In genomic region chr2:237692601-237693079, GRCh38 we compare ENCODE assay signal across 8 cellular contexts.
DNase-seq lines count a peak whose midpoint lies in the region; ATAC-seq, FAIRE-seq and TF ChIP-seq lines count a peak whose summit lies in the region.

No MANE protein-coding gene starts in this region.

- TF ChIP-seq CTCF in brain microvascular endothelial cell (IDR thresholded peaks at IDR 0.05; ENCODE audit: low read depth, low read length, missing control alignments): no peak

- H3K27ac ChIP-seq in brain microvascular endothelial cell (peak overlapping the region; percentile 89), subcutaneous abdominal adipose tissue (ENCODE audit: low read depth, low read length) (peak overlapping the region; percentile 94)

- no peaks in the 10 kb centered on the region for H3K36me3 ChIP-seq in brain microvascular endothelial cell (replicated peaks)
- H3K36me3 ChIP-seq in subcutaneous abdominal adipose tissue (ENCODE audit: control insufficient read depth in 5 of 5, insufficient read depth in 5 of 5, low read length in 5 of 5): no peaks in the 10 kb centered on the region

- intact Hi-C loops in left colon (cut with DNase I, micrococcal nuclease): no loop called here

- H3K9ac ChIP-seq in subcutaneous abdominal adipose tissue (ENCODE audit: low read length in 5 of 5): peak overlapping the region; percentile 40 to 96 (median 93)

- DNase-seq in D341Med (ENCODE audit: low spot score) (peak; percentile 60), NCI-H345 treated with DMSO at 0.1 percent for 48 hours (lab: John Stamatoyannopoulos, UW; ENCODE audit: unreplicated experiment) (peak; percentile 30), brain microvascular endothelial cell (no peak), left colon (peak in 1 of 2 donors; percentile 70), RCC 7860 (ENCODE audit: low spot score) (no peak)

- ATAC-seq in GM21528 (IDR thresholded peaks at IDR 0.05; ENCODE audit: low FRiP score, unreplicated experiment): peak; percentile 3
- peak; percentile 28 for ATAC-seq in left colon
- no peak for ATAC-seq in GM21786 (IDR thresholded peaks at IDR 0.05; ENCODE audit: unreplicated experiment)

- in situ Hi-C loops in brain microvascular endothelial cell (cut with HindIII; ENCODE audit: low pct_ligation_motif_present, low sequenced_read_pairs): no loop called here

- no peaks in the 10 kb centered on the region for H3K27me3 ChIP-seq in brain microvascular endothelial cell (replicated peaks)
- no peaks in the 10 kb centered on the region for H3K27me3 ChIP-seq in subcutaneous abdominal adipose tissue (ENCODE audit: control insufficient read depth in 5 of 5, insufficient read depth in 4 of 5, low read length in 5 of 5)

- no peak for FAIRE-seq in RCC 7860 (lab: Jason Lieb, UNC)

- no peaks in the 10 kb centered on the region for H3K9me3 ChIP-seq in subcutaneous abdominal adipose tissue (ENCODE audit: control insufficient read depth in 5 of 5, low read length in 5 of 5)

- peaks cover 11 to 86% (median 72%) of the 10 kb centered on the region in 5 donors for H3K4me1 ChIP-seq in subcutaneous abdominal adipose tissue (ENCODE audit: control insufficient read depth in 5 of 5, insufficient read depth in 5 of 5, low read length in 5 of 5)

- H3K4me3 ChIP-seq in brain microvascular endothelial cell (ENCODE audit: low read depth, low read length) (peak overlapping the region; percentile 78), subcutaneous abdominal adipose tissue (ENCODE audit: low read depth in 1 of 5, low read length in 5 of 5) (peak overlapping the region; percentile 79 to 97 (median 95))

Comparison
In these comparisons a context has a peak if more than half of its experiments do, and no peak if none do; other contexts are left out.
1. DNase-seq: peak in D341Med (single experiment) and NCI-H345 treated with DMSO at 0.1 percent for 48 hours (single experiment); none in brain microvascular endothelial cell (single experiment) and RCC 7860 (single experiment).